Comparison of ENCODE assay signal across 8 cellular contexts in genomic region chr5:134586866-134587524, GRCh38. TPM values are rescaled to one million over a fixed set of nuclear protein-coding genes. Genes with fewer than 3 reads are reported as not detected.
DNase-seq lines count a peak whose midpoint lies in the region; ATAC-seq lines count a peak whose summit lies in the region.

No MANE protein-coding gene starts in this region.

- ATAC-seq in HG02943 (IDR thresholded peaks at IDR 0.05; ENCODE audit: low read depth, unreplicated experiment): peak; percentile 64
- ATAC-seq in left lobe of liver: peak; percentile 95

- DNase-seq in NCI-H2227 (lab: John Stamatoyannopoulos, UW; ENCODE audit: unreplicated experiment) (peak; percentile 37), NCI-H2227 treated with DMSO at 0.1 percent for 48 hours (lab: John Stamatoyannopoulos, UW) (no peak), NCI-H446 treated with DMSO at 0.1 percent for 48 hours (lab: John Stamatoyannopoulos, UW) (peak; percentile 12), cerebellum (ENCODE audit: low spot score) (peak; percentile 59), left lobe of liver (ENCODE audit: low spot score) (peak; percentile 83)
- peak; percentile 62 for DNase-seq in activated CD4-positive, alpha-beta T cell treated with anti-CD3 and anti-CD28 coated beads for 1 hour
- DNase-seq in stimulated activated CD4-positive, alpha-beta T cell treated with anti-CD3 and anti-CD28 coated beads, Interleukin-2, amount 100 ng/mL, for 4 hours (ENCODE audit: low read depth): peak; percentile 69

RNA-seq across cellular contexts. Expression of gene SAR1B, which starts 45.6 kb away (rescaled TPM):
- total RNA-seq in cerebellum (23.4 TPM), left lobe of liver (168 TPM)
